In genomic region chr1:163131981-163132380, GRCh38 we compare ENCODE assay signal across 27 cellular contexts.
"Had no signal": no experiment of that assay in that cellular context is flagged by ENCODE, and none has a peak within 500 bp of the region (broad histone marks: within the 10 kb centered on the region; RNA-seq: fewer than 3 reads in every experiment).

No MANE protein-coding gene starts in this region.

- H3K4me3 ChIP-seq: adrenal gland, breast epithelium, SJSA1 had no signal

- H3K36me3 ChIP-seq: adrenal gland, breast epithelium, SJSA1 had no signal

- ATAC-seq: activated CD8-positive, alpha-beta T cell treated with anti-CD3 and anti-CD28 coated beads, Interleukin-2, amount 10 ng/mL, durations not matched to agents 7 days and 5 days; Panc1; SK-N-SH treated with all-trans-retinoic acid at 6 μM for 48 hours had no signal

- H3K27ac ChIP-seq: adrenal gland, breast epithelium, RWPE1, SJSA1 had no signal

- H3K4me1 ChIP-seq: adrenal gland, breast epithelium, SJSA1 had no signal

- H3K27me3 ChIP-seq: adrenal gland, breast epithelium had no signal

- DNase-seq: activated CD4-positive, alpha-beta T cell treated with anti-CD3 and anti-CD28 coated beads for 48 hours; activated CD4-positive, alpha-beta T cell treated with anti-CD3 and anti-CD28 coated beads, Interleukin-2, amount 50 U/mL, for 4 hours; activated CD4-positive, CD25-positive, alpha-beta regulatory T cell treated with anti-CD3 and anti-CD28 coated beads, Interleukin-2, amount 50 U/mL, for 72 hours; activated CD8-positive, alpha-beta memory T cell treated with anti-CD3 and anti-CD28 coated beads, Interleukin-2, amount 50 U/mL, for 48 hours; activated CD8-positive, alpha-beta T cell treated with anti-CD3 and anti-CD28 coated beads, Interleukin-2, amount 10 ng/mL, durations not matched to agents 7 days and 5 days; activated naive CD4-positive, alpha-beta T cell treated with anti-CD3 and anti-CD28 coated beads, Interleukin-2, amount 50 U/mL, for 16 hours; activated naive CD8-positive, alpha-beta T cell treated with anti-CD3 and anti-CD28 coated beads, Interleukin-2, amount 10 ng/mL, durations not matched to agents 7 days and 5 days; activated T-cell treated with anti-CD3 and anti-CD28 coated beads, Interleukin-2, amount 50 U/mL, for 1 hour; adrenal gland; anterior cingulate cortex; caudate nucleus; Kasumi-1; NCI-H1105 treated with DMSO at 0.1 percent for 48 hours; NCI-H1436 treated with DMSO at 0.1 percent for 48 hours; NCI-H187 treated with DMSO at 0.1 percent for 48 hours; NCI-H2171; NCI-H345; NCI-H510A; NCI-H526 treated with DMSO at 0.1 percent for 48 hours; NCI-H82; OCI-M1; Right ventricle myocardium superior had no signal

- H3K9me3 ChIP-seq: adrenal gland, breast epithelium, SJSA1 had no signal
